ENCODE assay signal across 6 cellular contexts in the genomic region with DNA sequence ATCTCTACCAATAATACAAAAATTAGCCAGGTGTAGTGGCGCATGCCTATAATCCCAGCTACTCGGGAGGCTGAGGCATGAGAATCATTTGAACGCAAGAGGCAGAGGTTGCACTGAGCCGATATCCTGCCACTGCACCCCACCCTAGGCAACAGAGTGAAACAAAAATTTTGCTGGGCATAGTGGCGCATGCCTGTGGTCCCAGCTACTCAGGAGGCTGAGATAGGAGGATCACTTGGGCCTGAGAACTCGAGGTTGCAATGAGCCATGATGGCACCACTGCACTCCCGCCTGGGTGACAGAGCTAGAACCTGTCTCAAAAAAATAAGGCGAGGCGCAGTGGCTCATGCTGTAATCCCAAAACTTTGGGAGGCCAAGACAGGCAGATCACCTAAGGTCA.
"Had no signal": no experiment of that assay in that cellular context is flagged by ENCODE, and none has a peak within 500 bp of the region (broad histone marks: within the 10 kb centered on the region; RNA-seq: fewer than 3 reads in every experiment).

No MANE protein-coding gene starts in this region.

- H3K9me3 Mint-ChIP-seq: GM23338, H9, HFFc6 had no signal

- H3K4me2 ChIP-seq: GM23338 had no signal

- H2AFZ ChIP-seq: GM23338 had no signal

- H3K4me3 Mint-ChIP-seq: GM23338, H9, HFFc6 had no signal

- H3K4me3 ChIP-seq: GM23338, K562 had no signal

- ATAC-seq: GM23338, K562 had no signal

- H3K27ac Mint-ChIP-seq: GM23338, HFFc6 had no signal

- DNase-seq: H9, HCEC 1CT, HFFc6, IMR-90 had no signal
